In genomic region chr12:3076730-3077571, GRCh38 we compare ENCODE assay signal across 8 cellular contexts. TPM values are rescaled to one million over a fixed set of nuclear protein-coding genes. Genes with fewer than 3 reads are reported as not detected.
DNase-seq lines count a peak whose midpoint lies in the region; ATAC-seq, FAIRE-seq and TF ChIP-seq lines count a peak whose summit lies in the region.

Gene TSPAN9 (plus strand): TSS chr12:3077379. CDS start chr12:3201194, 123,815 bp downstream.

- H3K4me1 Mint-ChIP-seq in activated naive CD8-positive, alpha-beta T cell (ENCODE audit: low read depth), result peaks cover 14% of the 10 kb centered on the region

- H3K27me3 Mint-ChIP-seq in activated naive CD8-positive, alpha-beta T cell, result peaks cover 5% of the 10 kb centered on the region

- no peak within 1 kb of the TSS for H3K27ac Mint-ChIP-seq in activated naive CD8-positive, alpha-beta T cell

- H3K4me3 ChIP-seq in HL-60 (replicated peaks; ENCODE audit: insufficient read depth, low read length) (peak within 1 kb of the TSS; percentile 44), pancreas (peak within 1 kb of the TSS; percentile 51 to 80 (median 68)), tibial nerve (peak within 1 kb of the TSS; percentile 83 to 98 (median 84))

- peak; percentile 30 to 75 for TF ChIP-seq POLR2A in tibial nerve (IDR thresholded peaks at IDR 0.05)

- DNase-seq in AG08396 (ENCODE audit: low spot score), result peak; percentile 93
- peak; percentile 73 for DNase-seq in GM19238 (ENCODE audit: insufficient read length, low spot score)
- peak in 1 of 2 experiments; percentile 15 for DNase-seq in HL-60 (ENCODE audit: low read depth in 1 of 2, low spot score in 1 of 2)
- DNase-seq in SK-MEL-5 (ENCODE audit: low read depth, low spot score), result peak; percentile 73
- DNase-seq in head of caudate nucleus, result peak in 41 of 42 donors; percentile 15 to 83 (median 69)
- DNase-seq in pancreas, result peak; percentile 81 to 94 (median 88)
- peak; percentile 62 to 66 for DNase-seq in tibial nerve (ENCODE audit: low spot score in 2 of 2)

- 0 to 1% methylated on average over 40 to 95 of the region's 95 CpGs for WGBS in pancreas, 2 donors
- WGBS in tibial nerve, 2 donors, result 1 to 2% methylated on average over 35 to 61 of the region's 95 CpGs

- H3K27ac ChIP-seq in HL-60 (replicated peaks) (no peak within 1 kb of the TSS), pancreas (peak within 1 kb of the TSS; percentile 76 to 87 (median 82)), tibial nerve (peak within 1 kb of the TSS; percentile 83 to 97 (median 93))

- H3K4me3 Mint-ChIP-seq in activated naive CD8-positive, alpha-beta T cell, result peak within 1 kb of the TSS; percentile 82

- H3K27me3 ChIP-seq in HL-60 (ENCODE audit: insufficient read depth, poor library complexity, severe bottlenecking), result peaks cover 26% of the 10 kb centered on the region
- no peaks in the 10 kb centered on the region for H3K27me3 ChIP-seq in pancreas
- no peaks in the 10 kb centered on the region for H3K27me3 ChIP-seq in tibial nerve

- TF ChIP-seq CTCF in HL-60 (IDR thresholded peaks at IDR 0.05; ENCODE audit: insufficient read depth, low read length), result no peak
- TF ChIP-seq CTCF in pancreas (IDR thresholded peaks at IDR 0.05), result no peak
- TF ChIP-seq CTCF in tibial nerve (IDR thresholded peaks at IDR 0.05), result peak in 1 of 5 experiments; percentile 19

- H3K36me3 Mint-ChIP-seq in activated naive CD8-positive, alpha-beta T cell, result no peaks in the 10 kb centered on the region

- H3K9me3 Mint-ChIP-seq in activated naive CD8-positive, alpha-beta T cell (ENCODE audit: low read depth), result no peaks in the 10 kb centered on the region

- peak in 1 of 2 donors; percentile 76 for TF ChIP-seq EP300 in tibial nerve (IDR thresholded peaks at IDR 0.05)

- no peaks in the 10 kb centered on the region for H3K9me3 ChIP-seq in pancreas
- no peaks in the 10 kb centered on the region for H3K9me3 ChIP-seq in tibial nerve

- in situ Hi-C loops in SK-MEL-5 (cut with HindIII; ENCODE audit: low pct_unique_long_range_greater_than_20kb, low sequenced_read_pairs), result no loop called here

- no peaks in the 10 kb centered on the region for H3K36me3 ChIP-seq in pancreas
- H3K36me3 ChIP-seq in tibial nerve, result no peaks in the 10 kb centered on the region

- ATAC-seq in pancreas, result peak; percentile 90 to 92 (median 91)

- peaks cover 0 to 8% (median 0%) of the 10 kb centered on the region in 3 donors for H3K4me1 ChIP-seq in pancreas
- peaks cover 0 to 33% (median 8%) of the 10 kb centered on the region in 4 donors for H3K4me1 ChIP-seq in tibial nerve

- no peak for FAIRE-seq in pancreas (lab: Jason Lieb, UNC)

- intact Hi-C loops in head of caudate nucleus (cut with DNase I) (no loop called here), pancreas (cut with DNase I) (loop anchor here in 2 of 3 donors (10.0 kb wide), 2 partner anchors 128 to 198 kb away; no protein-coding TSS in a partner anchor)

RNA-seq across cellular contexts. Expression of gene TSPAN9, which starts in this region (rescaled TPM):
- 14.2 and 19.3 TPM in 2 replicates for total RNA-seq in SK-MEL-5 (2014; rRNA removed; shearing (Covaris generic))
- 22.6 and 27.5 TPM in 2 replicates for polyA plus RNA-seq in SK-MEL-5 (2015; cell fraction: cytosol; rRNA removed)
- 21.7 and 26.8 TPM in 2 replicates for polyA plus RNA-seq in SK-MEL-5 (2015; cell fraction: nucleus; rRNA removed)
- total RNA-seq in pancreas (10 to 100 TPM in 3 of 6 donors, 1 to 10 TPM in 3; 7.8 to 19.5 (median 10.4) TPM), tibial nerve (10 to 100 TPM; 15.7 to 32.6 (median 26.2) TPM)
- polyA plus RNA-seq in pancreas, result 10 to 100 TPM; 15.0 to 15.5 TPM
